In genomic region chr2:20151116-20151571, GRCh38 we compare ENCODE assay signal across 15 cellular contexts.
A peak's percentile ranks its signal among the peaks of the same experiment; 100 is the strongest.
DNase-seq lines count a peak whose midpoint lies in the region; ATAC-seq and TF ChIP-seq lines count a peak whose summit lies in the region.
"Had no signal": no experiment of that assay in that cellular context is flagged by ENCODE, and none has a peak within 500 bp of the region (broad histone marks: within the 10 kb centered on the region; RNA-seq: fewer than 3 reads in every experiment).

No MANE protein-coding gene starts in this region.

- H3K4me3 Mint-ChIP-seq in brain = no peak overlapping the region
- no peak overlapping the region for H3K4me3 Mint-ChIP-seq in activated CD8-positive, alpha-beta T cell treated with anti-CD3 and anti-CD28 coated beads, Interleukin-2, amount 10 ng/mL, durations not matched to agents 7 days and 5 days
- H3K4me3 Mint-ChIP-seq: activated CD4-positive, alpha-beta memory T cell treated with anti-CD3 and anti-CD28 coated beads for 36 hours; activated naive CD8-positive, alpha-beta T cell treated with anti-CD3 and anti-CD28 coated beads for 36 hours; dendritic cell treated with granulocyte-macrophage colony-stimulating factor and Interleukin-4, amounts not matched to agents 40 ng/mL and 50 ng/mL, for 4 days had no signal

- DNase-seq in ELF-1 (ENCODE audit: low read depth, low spot score) = peak; percentile 1
- DNase-seq in GM20000 (ENCODE audit: low spot score) = peak; percentile 50
- no peak for DNase-seq in activated CD8-positive, alpha-beta T cell treated with anti-CD3 and anti-CD28 coated beads, Interleukin-2, amount 10 ng/mL, durations not matched to agents 7 days and 5 days
- no peak for DNase-seq in effector CD8-positive, alpha-beta T cell (lab: John Stamatoyannopoulos, UW)
- DNase-seq in NCI-H2029 treated with DMSO at 0.1 percent for 48 hours (lab: John Stamatoyannopoulos, UW) = no peak
- DNase-seq in foreskin keratinocyte = no peak
- DNase-seq: activated CD4-positive, alpha-beta memory T cell treated with anti-CD3 and anti-CD28 coated beads for 36 hours; activated naive CD8-positive, alpha-beta T cell treated with anti-CD3 and anti-CD28 coated beads for 36 hours; left colon; occipital lobe; stimulated activated CD4-positive, alpha-beta T cell treated with anti-CD3 and anti-CD28 coated beads, Interleukin-1b, Interleukin-23, amount 100 ng/mL, for 48 hours; stimulated activated naive CD4-positive, alpha-beta T cell treated with Interleukin-2 at 50 U/mL for 16 hours had no signal

- CTCF ChIA-PET in activated CD8-positive, alpha-beta T cell treated with anti-CD3 and anti-CD28 coated beads, Interleukin-2, amount 10 ng/mL, durations not matched to agents 7 days and 5 days (lab: Charles Lee) = no interaction called here

- H3K27me3 ChIP-seq in foreskin keratinocyte = no peaks in the 10 kb centered on the region

- peaks cover 9% of the 10 kb centered on the region for H3K27me3 Mint-ChIP-seq in brain
- peaks cover 24% of the 10 kb centered on the region for H3K27me3 Mint-ChIP-seq in activated CD8-positive, alpha-beta T cell treated with anti-CD3 and anti-CD28 coated beads, Interleukin-2, amount 10 ng/mL, durations not matched to agents 7 days and 5 days (ENCODE audit: low read depth)

- H3K4me1 Mint-ChIP-seq in brain = peaks cover 37% of the 10 kb centered on the region
- H3K4me1 Mint-ChIP-seq in activated CD8-positive, alpha-beta T cell treated with anti-CD3 and anti-CD28 coated beads, Interleukin-2, amount 10 ng/mL, durations not matched to agents 7 days and 5 days (ENCODE audit: low read depth) = no peaks in the 10 kb centered on the region
- H3K4me1 Mint-ChIP-seq: activated naive CD8-positive, alpha-beta T cell treated with anti-CD3 and anti-CD28 coated beads for 36 hours had no signal

- peak overlapping the region in 3 of 5 experiments; percentile 4 to 95 (median 27) for H3K27ac Mint-ChIP-seq in brain
- no peak overlapping the region for H3K27ac Mint-ChIP-seq in activated CD8-positive, alpha-beta T cell treated with anti-CD3 and anti-CD28 coated beads, Interleukin-2, amount 10 ng/mL, durations not matched to agents 7 days and 5 days
- H3K27ac Mint-ChIP-seq: activated CD4-positive, alpha-beta memory T cell treated with anti-CD3 and anti-CD28 coated beads for 36 hours; activated naive CD8-positive, alpha-beta T cell treated with anti-CD3 and anti-CD28 coated beads for 36 hours; dendritic cell treated with granulocyte-macrophage colony-stimulating factor and Interleukin-4, amounts not matched to agents 40 ng/mL and 50 ng/mL, for 4 days had no signal

- peaks cover 0 to 10% (median 0%) of the 10 kb centered on the region in 5 experiments for H3K9me3 Mint-ChIP-seq in brain
- no peaks in the 10 kb centered on the region for H3K9me3 Mint-ChIP-seq in activated CD8-positive, alpha-beta T cell treated with anti-CD3 and anti-CD28 coated beads, Interleukin-2, amount 10 ng/mL, durations not matched to agents 7 days and 5 days (ENCODE audit: insufficient read depth)
- H3K9me3 Mint-ChIP-seq: activated CD4-positive, alpha-beta memory T cell treated with anti-CD3 and anti-CD28 coated beads for 36 hours; activated naive CD8-positive, alpha-beta T cell treated with anti-CD3 and anti-CD28 coated beads for 36 hours; dendritic cell treated with granulocyte-macrophage colony-stimulating factor and Interleukin-4, amounts not matched to agents 40 ng/mL and 50 ng/mL, for 4 days had no signal

- POLR2A ChIA-PET in activated CD8-positive, alpha-beta T cell treated with anti-CD3 and anti-CD28 coated beads, Interleukin-2, amount 10 ng/mL, durations not matched to agents 7 days and 5 days (lab: Charles Lee) = no interaction called here

- H3K4me1 ChIP-seq in foreskin keratinocyte = peaks cover 20% of the 10 kb centered on the region

- no peaks in the 10 kb centered on the region for H3K36me3 Mint-ChIP-seq in brain
- no peaks in the 10 kb centered on the region for H3K36me3 Mint-ChIP-seq in activated CD8-positive, alpha-beta T cell treated with anti-CD3 and anti-CD28 coated beads, Interleukin-2, amount 10 ng/mL, durations not matched to agents 7 days and 5 days (ENCODE audit: low read depth)
- H3K36me3 Mint-ChIP-seq: activated CD4-positive, alpha-beta memory T cell treated with anti-CD3 and anti-CD28 coated beads for 36 hours; activated naive CD8-positive, alpha-beta T cell treated with anti-CD3 and anti-CD28 coated beads for 36 hours had no signal

- no peak overlapping the region for H3K27ac ChIP-seq in foreskin keratinocyte

- TF ChIP-seq CTCF in GM20000 (IDR thresholded peaks at IDR 0.05; ENCODE audit: extremely low read depth, missing control alignments) (no peak), brain (conservative IDR thresholded peaks at IDR 0.05) (no peak), foreskin keratinocyte (conservative IDR thresholded peaks at IDR 0.05) (no peak)

- ATAC-seq in HG03066 (IDR thresholded peaks at IDR 0.05; ENCODE audit: low read depth, unreplicated experiment) (peak; percentile 58), foreskin keratinocyte (no peak)
- no peak for ATAC-seq in activated CD8-positive, alpha-beta T cell treated with anti-CD3 and anti-CD28 coated beads, Interleukin-2, amount 10 ng/mL, durations not matched to agents 7 days and 5 days
- ATAC-seq: left colon had no signal

Comparison
In these comparisons a context has a peak if more than half of its experiments do, and no peak if none do; other contexts are left out.
1. DNase-seq: peak in ELF-1 (single experiment) and GM20000 (single experiment); none in activated CD8-positive, alpha-beta T cell treated with anti-CD3 and anti-CD28 coated beads, Interleukin-2, amount 10 ng/mL, durations not matched to agents 7 days and 5 days (single experiment), effector CD8-positive, alpha-beta T cell (single experiment), NCI-H2029 treated with DMSO at 0.1 percent for 48 hours (single experiment) and foreskin keratinocyte (0 of 2).